ENCODE assay signal across 17 cellular contexts in the genomic region with DNA sequence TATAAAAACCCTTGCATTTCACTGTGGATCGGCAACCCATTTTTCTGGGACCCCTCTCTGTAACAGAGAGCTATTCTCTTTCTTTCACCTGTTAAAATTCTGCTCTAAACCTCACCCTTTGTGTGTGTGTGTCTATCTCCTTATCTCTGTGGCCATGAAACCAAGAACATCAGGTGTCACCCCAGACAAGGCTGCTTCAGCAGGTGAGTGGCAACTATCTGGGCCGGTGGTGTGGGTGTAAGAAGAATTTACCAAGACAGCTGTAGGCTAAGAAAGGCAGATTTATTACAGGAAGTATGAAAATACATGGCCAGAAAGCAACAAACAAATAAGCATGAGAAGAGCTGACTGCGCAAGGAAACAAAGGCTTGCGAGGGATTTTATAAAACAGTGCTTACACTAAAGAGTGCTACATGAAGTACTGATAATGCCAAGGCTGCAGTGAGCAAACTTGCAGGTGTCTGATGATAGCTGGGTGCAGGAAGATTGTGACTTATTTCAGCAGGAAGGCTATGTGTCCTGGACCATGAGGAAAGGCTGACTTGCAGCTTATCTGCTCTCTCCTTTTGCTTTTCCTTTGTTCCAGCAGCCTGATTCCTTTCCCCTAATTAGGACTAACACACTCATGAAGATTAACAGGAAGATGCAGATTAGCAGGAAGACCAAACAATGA.
DNase-seq lines count a peak whose midpoint lies in the region; ATAC-seq and TF ChIP-seq lines count a peak whose summit lies in the region.
"Had no signal": no experiment of that assay in that cellular context is flagged by ENCODE, and none has a peak within 500 bp of the region (broad histone marks: within the 10 kb centered on the region; RNA-seq: fewer than 3 reads in every experiment).

No MANE protein-coding gene starts in this region.

- H3K36me3 ChIP-seq in endodermal cell (ENCODE audit: control insufficient read depth, insufficient read depth, low read length) (no peaks in the 10 kb centered on the region), mucosa of descending colon (ENCODE audit: low read depth) (no peaks in the 10 kb centered on the region)

- intact Hi-C loops in mucosa of descending colon (cut with DNase I, micrococcal nuclease) = no loop called here

- 86 to 93% methylated on average over 4 of the region's 4 CpGs for WGBS in endodermal cell (ENCODE audit: insufficient coverage in 1 of 2, insufficient read length in 1 of 2), 2 experiments

- H3K4me1 Mint-ChIP-seq in endodermal cell (peaks cover 15% of the 10 kb centered on the region), progenitor cell of endocrine pancreas (ENCODE audit: low read depth) (peaks cover 22% of the 10 kb centered on the region), type B pancreatic cell (ENCODE audit: unreplicated experiment) (no peaks in the 10 kb centered on the region)
- H3K4me1 Mint-ChIP-seq: IgD-negative memory B cell had no signal

- no peaks in the 10 kb centered on the region for H3K27me3 ChIP-seq in endodermal cell (ENCODE audit: control insufficient read depth, insufficient read depth, low read length, poor library complexity, severe bottlenecking)

- ATAC-seq in mucosa of descending colon (peak; percentile 38), GM19463 (IDR thresholded peaks at IDR 0.05; ENCODE audit: unreplicated experiment) (no peak)
- ATAC-seq: A549, HepG2 had no signal

- DNase-seq in NCI-H82 (lab: John Stamatoyannopoulos, UW) (peak; percentile 12), NCI-H82 treated with DMSO at 0.1 percent for 48 hours (lab: John Stamatoyannopoulos, UW; ENCODE audit: unreplicated experiment) (no peak), endodermal cell (peak; percentile 42), mucosa of descending colon (no peak), progenitor cell of endocrine pancreas (ENCODE audit: low spot score, unreplicated experiment) (no peak), type B pancreatic cell (ENCODE audit: extremely low spot score, unreplicated experiment) (no peak)
- DNase-seq in stimulated activated CD4-positive, alpha-beta T cell treated with anti-CD3 and anti-CD28 coated beads, Interleukin-2, amount 100 ng/mL, for 24 hours = no peak
- DNase-seq: AML-193; Caco-2; CD4-positive, alpha-beta T cell; HCEC 1CT had no signal

- H3K27ac Mint-ChIP-seq in endodermal cell (no peak overlapping the region), progenitor cell of endocrine pancreas (peak overlapping the region; percentile 16), type B pancreatic cell (no peak overlapping the region)
- H3K27ac Mint-ChIP-seq: CD4-positive, alpha-beta T cell; IgD-negative memory B cell had no signal

- no peaks in the 10 kb centered on the region for H3K27me3 Mint-ChIP-seq in endodermal cell (ENCODE audit: insufficient read depth)
- H3K27me3 Mint-ChIP-seq in progenitor cell of endocrine pancreas = no peaks in the 10 kb centered on the region
- H3K27me3 Mint-ChIP-seq in type B pancreatic cell = no peaks in the 10 kb centered on the region
- H3K27me3 Mint-ChIP-seq: CD4-positive, alpha-beta T cell; IgD-negative memory B cell had no signal

- H3K4me3 Mint-ChIP-seq in endodermal cell (no peak overlapping the region), progenitor cell of endocrine pancreas (ENCODE audit: low read depth) (no peak overlapping the region), type B pancreatic cell (no peak overlapping the region)
- H3K4me3 Mint-ChIP-seq: CD4-positive, alpha-beta T cell; IgD-negative memory B cell had no signal

- no peak overlapping the region for H3K27ac ChIP-seq in endodermal cell (ENCODE audit: low read depth, low read length)
- H3K27ac ChIP-seq: 22Rv1, A549, C4-2B had no signal

- H3K4me3 ChIP-seq in endodermal cell (ENCODE audit: low read length) (no peak overlapping the region), mucosa of descending colon (no peak overlapping the region)
- H3K4me3 ChIP-seq: A549 had no signal

- no peak overlapping the region for H3K9ac ChIP-seq in endodermal cell (ENCODE audit: extremely low read depth, low read length, poor library complexity, severe bottlenecking)

- H3K36me3 Mint-ChIP-seq in endodermal cell (ENCODE audit: low read depth) (peaks cover 9% of the 10 kb centered on the region), progenitor cell of endocrine pancreas (ENCODE audit: insufficient read depth) (peaks cover 9% of the 10 kb centered on the region), type B pancreatic cell (no peaks in the 10 kb centered on the region)
- H3K36me3 Mint-ChIP-seq: IgD-negative memory B cell had no signal

- H3K9me3 Mint-ChIP-seq in endodermal cell = peaks cover 22% of the 10 kb centered on the region
- peaks cover 9% of the 10 kb centered on the region for H3K9me3 Mint-ChIP-seq in progenitor cell of endocrine pancreas (ENCODE audit: low read depth)
- peaks cover 8% of the 10 kb centered on the region for H3K9me3 Mint-ChIP-seq in type B pancreatic cell

- H3K9me3 ChIP-seq in endodermal cell (ENCODE audit: control insufficient read depth, low read length) (peaks cover 7% of the 10 kb centered on the region), mucosa of descending colon (no peaks in the 10 kb centered on the region)
- H3K9me3 ChIP-seq: A549, Caco-2 had no signal

- TF ChIP-seq CTCF in endodermal cell (conservative IDR thresholded peaks at IDR 0.05) (no peak), mucosa of descending colon (IDR thresholded peaks at IDR 0.05) (no peak), progenitor cell of endocrine pancreas (IDR thresholded peaks at IDR 0.05; ENCODE audit: unreplicated experiment) (no peak), type B pancreatic cell (conservative IDR thresholded peaks at IDR 0.05) (no peak)

- H3K4me1 ChIP-seq in endodermal cell (ENCODE audit: control insufficient read depth, insufficient read depth, low read length) (peaks cover 4% of the 10 kb centered on the region), mucosa of descending colon (ENCODE audit: low read depth) (peaks cover 9% of the 10 kb centered on the region)
- H3K4me1 ChIP-seq: A549, Caco-2 had no signal

Comparison
In these comparisons a context has a peak if more than half of its experiments do, and no peak if none do; other contexts are left out.
1. DNase-seq: peak in NCI-H82 (single experiment) and endodermal cell (single experiment); none in NCI-H82 treated with DMSO at 0.1 percent for 48 hours (single experiment), mucosa of descending colon (0 of 3), progenitor cell of endocrine pancreas (single experiment), type B pancreatic cell (single experiment) and stimulated activated CD4-positive, alpha-beta T cell treated with anti-CD3 and anti-CD28 coated beads, Interleukin-2, amount 100 ng/mL, for 24 hours (0 of 2).